18 cellular contexts compared by ENCODE assay signal in the genomic region with DNA sequence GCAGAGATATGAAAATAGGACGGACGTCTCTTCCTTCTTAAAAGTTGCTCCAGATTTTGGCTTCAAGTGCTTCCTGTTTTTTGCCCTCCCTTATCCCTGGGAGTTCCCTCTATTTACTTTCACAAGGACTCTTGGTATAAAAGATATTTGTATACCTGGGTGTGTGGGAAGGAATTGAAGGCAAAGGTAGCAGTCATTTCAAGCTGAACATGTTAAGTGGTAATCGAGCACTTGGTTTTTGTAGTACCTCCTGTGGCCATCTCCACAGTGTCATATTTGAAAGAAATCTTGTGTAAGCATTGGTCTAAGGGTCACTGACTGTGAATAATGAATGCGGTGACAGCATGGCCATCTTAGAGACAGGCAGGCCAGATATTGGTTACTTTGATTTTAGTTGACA.
DNase-seq lines count a peak whose midpoint lies in the region; ATAC-seq and TF ChIP-seq lines count a peak whose summit lies in the region.
"Had no signal": no experiment of that assay in that cellular context is flagged by ENCODE, and none has a peak within 500 bp of the region (broad histone marks: within the 10 kb centered on the region; RNA-seq: fewer than 3 reads in every experiment).

No MANE protein-coding gene starts in this region.

- no peak overlapping the region for H2AFZ ChIP-seq in osteoblast (ENCODE audit: low read length)

- peaks cover 2% of the 10 kb centered on the region for H3K36me3 ChIP-seq in osteoblast (ENCODE audit: insufficient read depth, low read length)

- H4K20me1 ChIP-seq in osteoblast (ENCODE audit: insufficient read depth, low read length) = peaks cover 5% of the 10 kb centered on the region

- no peak for TF ChIP-seq CTCF in osteoblast (IDR thresholded peaks at IDR 0.05; ENCODE audit: extremely low read depth, low read depth, low read length)
- TF ChIP-seq CTCF in GM13977 (IDR thresholded peaks at IDR 0.05; ENCODE audit: extremely low read depth, insufficient read depth, missing control alignments) = no peak

- DNase-seq in DMS79 treated with DMSO at 0.1 percent for 48 hours (lab: John Stamatoyannopoulos, UW) (peak; percentile 74), NCI-H187 treated with DMSO at 0.1 percent for 48 hours (lab: John Stamatoyannopoulos, UW) (peak; percentile 31), left colon (no peak), osteoblast (ENCODE audit: insufficient read length, low spot score, missing footprints) (peak; percentile 31), NCI-H1417 treated with DMSO at 0.1 percent for 48 hours (lab: John Stamatoyannopoulos, UW) (no peak), GM13977 (ENCODE audit: low spot score) (no peak)
- DNase-seq: AML-193; DND-41; HFFc6; KG1; NCI-H1105 treated with DMSO at 0.1 percent for 48 hours; NCI-H524; NK-92 treated with Interleukin-12 subunit alpha and Interleukin-12 subunit beta, amount 100 ng/mL, for 24 hours; OCI-M1; SHP77 had no signal

- no peaks in the 10 kb centered on the region for H3K27me3 ChIP-seq in osteoblast (ENCODE audit: insufficient read depth, low read length)

- peaks cover 3% of the 10 kb centered on the region for H3K4me1 ChIP-seq in osteoblast (ENCODE audit: insufficient read depth, low read length)

- no peak overlapping the region for H3K27ac ChIP-seq in osteoblast (ENCODE audit: low read depth, low read length)
- H3K27ac ChIP-seq: C4-2B, SK-N-MC had no signal

- no peak overlapping the region for H3K4me3 ChIP-seq in osteoblast (ENCODE audit: insufficient read depth, low read length)
- H3K4me3 ChIP-seq: SK-N-MC had no signal

- in situ Hi-C loops in GM13977 (cut with MboI; ENCODE audit: low pct_unique_long_range_greater_than_20kb, low sequenced_read_pairs, unreplicated experiment) = loop anchor here (25.0 kb wide), 1 partner anchor 550 kb away; no protein-coding TSS in a partner anchor

- intact Hi-C loops in left colon (cut with DNase I, micrococcal nuclease) = no loop called here

- no peaks in the 10 kb centered on the region for H3K9me3 ChIP-seq in osteoblast (ENCODE audit: low read depth, low read length)

- no peak overlapping the region for H3K4me2 ChIP-seq in osteoblast (ENCODE audit: insufficient read depth, low read length)

- peaks cover 20% of the 10 kb centered on the region for H3K79me2 ChIP-seq in osteoblast (ENCODE audit: insufficient read depth, low read length)

- ATAC-seq in left colon = peak; percentile 87
- ATAC-seq in HG03280 (IDR thresholded peaks at IDR 0.05; ENCODE audit: unreplicated experiment) = no peak

Comparison
In these comparisons a context has a peak if more than half of its experiments do, and no peak if none do; other contexts are left out.
1. DNase-seq: peak in DMS79 treated with DMSO at 0.1 percent for 48 hours (single experiment), NCI-H187 treated with DMSO at 0.1 percent for 48 hours (single experiment) and osteoblast (single experiment); none in left colon (0 of 2), NCI-H1417 treated with DMSO at 0.1 percent for 48 hours (single experiment) and GM13977 (single experiment).